In the genomic region with DNA sequence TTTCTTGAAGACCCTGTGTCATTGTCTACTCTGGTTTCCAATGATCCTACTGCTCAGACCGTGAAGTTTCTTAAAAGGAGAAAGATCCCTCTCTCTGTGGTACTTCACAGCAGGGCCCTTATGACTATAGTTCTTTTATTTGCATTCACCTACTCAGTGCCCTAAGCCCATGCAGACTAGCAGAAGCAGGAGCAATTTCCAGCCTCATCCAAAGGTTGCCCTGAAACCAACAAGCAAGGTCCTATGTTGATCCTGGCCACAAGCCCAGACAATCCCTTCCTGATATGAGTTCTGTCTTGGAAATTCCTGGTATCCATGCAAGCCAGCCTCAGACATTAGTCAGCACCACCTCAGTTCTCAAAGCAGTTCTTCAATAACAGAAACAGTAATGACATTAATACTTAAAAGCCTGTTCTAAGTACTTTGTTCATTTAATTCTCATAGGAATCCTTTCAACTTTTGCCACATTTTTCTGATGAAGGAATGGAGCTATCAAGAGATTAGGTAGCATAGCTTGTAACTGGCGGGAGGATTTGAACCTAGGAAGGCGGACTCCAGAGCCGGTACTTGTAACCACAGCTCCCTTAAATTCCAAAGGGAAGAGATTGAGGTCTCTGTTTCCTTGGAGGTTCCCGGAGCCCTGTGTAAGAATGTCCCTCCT, we compare ENCODE assay signal across 1 cellular context.
TF ChIP-seq lines count a peak whose summit lies in the region.

No MANE protein-coding gene starts in this region.

TF ChIP-seq in SK-N-SH, 30 proteins besides CTCF, POLR2A, EP300 and RAD21 (continued from another document):
- TF ChIP-seq PBX3 (IDR thresholded peaks at IDR 0.05) (peak; percentile 35; the same call in 1 of the 2 replicates), GATA2 (CRISPR knock-in tag; IDR thresholded peaks at IDR 0.05) (no peak), YY1 (IDR thresholded peaks at IDR 0.05; ENCODE audit: low read depth) (no peak), FOXM1 (IDR thresholded peaks at IDR 0.05; ENCODE audit: low read depth) (no peak), RXRA (IDR thresholded peaks at IDR 0.05; ENCODE audit: borderline replicate concordance, low read depth) (peak; percentile 57; the same call in 1 of the 2 replicates), TCF12 (IDR thresholded peaks at IDR 0.05) (peak; percentile 78), NFIC (IDR thresholded peaks at IDR 0.05; ENCODE audit: borderline replicate concordance) (peak; percentile 97), POLR2AphosphoS5 (IDR thresholded peaks at IDR 0.05; ENCODE audit: low read depth, low read length) (peak; percentile 65; the same call in 1 of the 2 replicates), GABPA (IDR thresholded peaks at IDR 0.05; ENCODE audit: low read depth) (no peak), ELF1 (IDR thresholded peaks at IDR 0.05) (peak; percentile 42; the same call in 1 of the 2 replicates), MEF2A (IDR thresholded peaks at IDR 0.05; ENCODE audit: borderline replicate concordance, low read depth) (no peak), TEAD4 (IDR thresholded peaks at IDR 0.05; ENCODE audit: borderline replicate concordance, insufficient read depth) (peak; percentile 93)
- TF ChIP-seq, protein P1, sequence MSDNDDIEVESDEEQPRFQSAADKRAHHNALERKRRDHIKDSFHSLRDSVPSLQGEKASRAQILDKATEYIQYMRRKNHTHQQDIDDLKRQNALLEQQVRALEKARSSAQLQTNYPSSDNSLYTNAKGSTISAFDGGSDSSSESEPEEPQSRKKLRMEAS (IDR thresholded peaks at IDR 0.05; ENCODE audit: low read depth) = 0 out of 2 replicates have a peak, but pooled peaks have one; percentile 25
